Comparison of ENCODE assay signal across 1 cellular context in the genomic region with DNA sequence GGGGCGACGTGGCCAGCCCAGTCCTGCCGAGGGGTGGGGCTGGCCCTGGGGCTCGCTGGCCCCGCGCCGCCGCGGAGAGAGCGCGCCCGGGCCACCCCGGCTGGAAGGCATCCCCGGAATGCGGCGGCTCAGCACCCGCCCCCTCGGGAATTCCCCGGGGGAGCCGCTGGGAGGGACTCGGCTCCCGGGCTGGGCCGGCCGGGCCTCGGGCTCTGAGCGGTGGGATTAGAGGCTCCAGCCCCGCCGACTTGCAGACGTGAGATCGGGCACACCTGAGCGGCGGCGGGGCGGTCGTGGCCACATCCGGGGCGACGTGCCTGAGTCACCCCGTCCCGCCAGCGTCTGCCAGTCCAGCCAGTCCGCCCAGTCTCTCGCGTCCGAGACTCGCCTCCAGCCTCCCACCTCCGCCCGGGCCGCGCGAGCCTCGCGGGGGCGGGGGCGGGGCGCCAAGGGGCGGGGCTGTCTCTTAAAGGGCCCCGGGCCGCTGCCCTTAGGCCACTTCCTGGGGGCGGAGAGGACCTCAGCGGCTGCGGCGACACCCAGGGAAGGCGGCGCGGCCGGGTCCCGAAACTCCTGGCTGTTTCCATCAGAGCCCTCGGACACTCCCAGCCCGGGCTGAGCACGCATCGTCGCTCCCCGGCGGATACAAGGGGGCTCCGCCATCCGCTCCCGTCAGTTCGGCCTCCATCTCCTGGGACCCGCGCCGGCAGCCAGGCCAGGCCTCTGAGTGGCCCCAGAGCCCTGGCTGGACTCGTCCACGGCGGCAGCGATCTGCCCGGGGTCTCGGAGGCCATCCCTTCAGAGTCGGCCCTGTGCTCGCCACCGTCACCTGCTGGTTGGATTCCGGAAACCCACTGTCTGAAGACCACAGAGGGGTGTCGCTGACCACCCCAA.
TF ChIP-seq lines count a peak whose summit lies in the region.

A gene (plus strand): TSS at position 498 of the 894 bp plus-strand sequence.

TF ChIP-seq in HepG2, 621 proteins besides CTCF, POLR2A, EP300 and RAD21 (continued from another document and continues in another):
- TF ChIP-seq, protein P1, sequence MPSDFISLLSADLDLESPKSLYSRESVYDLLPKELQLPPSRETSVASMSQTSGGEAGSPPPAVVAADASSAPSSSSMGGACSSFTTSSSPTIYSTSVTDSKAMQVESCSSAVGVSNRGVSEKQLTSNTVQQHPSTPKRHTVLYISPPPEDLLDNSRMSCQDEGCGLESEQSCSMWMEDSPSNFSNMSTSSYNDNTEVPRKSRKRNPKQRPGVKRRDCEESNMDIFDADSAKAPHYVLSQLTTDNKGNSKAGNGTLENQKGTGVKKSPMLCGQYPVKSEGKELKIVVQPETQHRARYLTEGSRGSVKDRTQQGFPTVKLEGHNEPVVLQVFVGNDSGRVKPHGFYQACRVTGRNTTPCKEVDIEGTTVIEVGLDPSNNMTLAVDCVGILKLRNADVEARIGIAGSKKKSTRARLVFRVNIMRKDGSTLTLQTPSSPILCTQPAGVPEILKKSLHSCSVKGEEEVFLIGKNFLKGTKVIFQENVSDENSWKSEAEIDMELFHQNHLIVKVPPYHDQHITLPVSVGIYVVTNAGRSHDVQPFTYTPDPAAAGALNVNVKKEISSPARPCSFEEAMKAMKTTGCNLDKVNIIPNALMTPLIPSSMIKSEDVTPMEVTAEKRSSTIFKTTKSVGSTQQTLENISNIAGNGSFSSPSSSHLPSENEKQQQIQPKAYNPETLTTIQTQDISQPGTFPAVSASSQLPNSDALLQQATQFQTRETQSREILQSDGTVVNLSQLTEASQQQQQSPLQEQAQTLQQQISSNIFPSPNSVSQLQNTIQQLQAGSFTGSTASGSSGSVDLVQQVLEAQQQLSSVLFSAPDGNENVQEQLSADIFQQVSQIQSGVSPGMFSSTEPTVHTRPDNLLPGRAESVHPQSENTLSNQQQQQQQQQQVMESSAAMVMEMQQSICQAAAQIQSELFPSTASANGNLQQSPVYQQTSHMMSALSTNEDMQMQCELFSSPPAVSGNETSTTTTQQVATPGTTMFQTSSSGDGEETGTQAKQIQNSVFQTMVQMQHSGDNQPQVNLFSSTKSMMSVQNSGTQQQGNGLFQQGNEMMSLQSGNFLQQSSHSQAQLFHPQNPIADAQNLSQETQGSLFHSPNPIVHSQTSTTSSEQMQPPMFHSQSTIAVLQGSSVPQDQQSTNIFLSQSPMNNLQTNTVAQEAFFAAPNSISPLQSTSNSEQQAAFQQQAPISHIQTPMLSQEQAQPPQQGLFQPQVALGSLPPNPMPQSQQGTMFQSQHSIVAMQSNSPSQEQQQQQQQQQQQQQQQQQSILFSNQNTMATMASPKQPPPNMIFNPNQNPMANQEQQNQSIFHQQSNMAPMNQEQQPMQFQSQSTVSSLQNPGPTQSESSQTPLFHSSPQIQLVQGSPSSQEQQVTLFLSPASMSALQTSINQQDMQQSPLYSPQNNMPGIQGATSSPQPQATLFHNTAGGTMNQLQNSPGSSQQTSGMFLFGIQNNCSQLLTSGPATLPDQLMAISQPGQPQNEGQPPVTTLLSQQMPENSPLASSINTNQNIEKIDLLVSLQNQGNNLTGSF (CRISPR knock-in tag; IDR thresholded peaks at IDR 0.05), result peak; percentile 13; the same call in 1 of the 2 replicates
- TF ChIP-seq NFIC (IDR thresholded peaks at IDR 0.05; ENCODE audit: low read length), result no peak
- peak; percentile 39; the same call in 1 of the 2 replicates for TF ChIP-seq HNF4G (IDR thresholded peaks at IDR 0.05; ENCODE audit: borderline replicate concordance, low read depth, low read length)
- no peak; the same call in 1 of the 2 replicates for TF ChIP-seq HNF4G (CRISPR knock-in tag; IDR thresholded peaks at IDR 0.05; ENCODE audit: borderline replicate concordance, low read depth)
- TF ChIP-seq MBNL3 (CRISPR knock-in tag; conservative IDR thresholded peaks at IDR 0.05), result no peak
- TF ChIP-seq REPIN1 (CRISPR knock-in tag; IDR thresholded peaks at IDR 0.05; ENCODE audit: borderline replicate concordance, low read depth), result peak; percentile 40; the same call in 1 of the 2 replicates
- TF ChIP-seq, protein P2, sequence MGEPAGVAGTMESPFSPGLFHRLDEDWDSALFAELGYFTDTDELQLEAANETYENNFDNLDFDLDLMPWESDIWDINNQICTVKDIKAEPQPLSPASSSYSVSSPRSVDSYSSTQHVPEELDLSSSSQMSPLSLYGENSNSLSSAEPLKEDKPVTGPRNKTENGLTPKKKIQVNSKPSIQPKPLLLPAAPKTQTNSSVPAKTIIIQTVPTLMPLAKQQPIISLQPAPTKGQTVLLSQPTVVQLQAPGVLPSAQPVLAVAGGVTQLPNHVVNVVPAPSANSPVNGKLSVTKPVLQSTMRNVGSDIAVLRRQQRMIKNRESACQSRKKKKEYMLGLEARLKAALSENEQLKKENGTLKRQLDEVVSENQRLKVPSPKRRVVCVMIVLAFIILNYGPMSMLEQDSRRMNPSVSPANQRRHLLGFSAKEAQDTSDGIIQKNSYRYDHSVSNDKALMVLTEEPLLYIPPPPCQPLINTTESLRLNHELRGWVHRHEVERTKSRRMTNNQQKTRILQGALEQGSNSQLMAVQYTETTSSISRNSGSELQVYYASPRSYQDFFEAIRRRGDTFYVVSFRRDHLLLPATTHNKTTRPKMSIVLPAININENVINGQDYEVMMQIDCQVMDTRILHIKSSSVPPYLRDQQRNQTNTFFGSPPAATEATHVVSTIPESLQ (CRISPR knock-in tag; conservative IDR thresholded peaks at IDR 0.05), result no peak
- no peak for TF ChIP-seq ZNF607 (CRISPR knock-in tag; IDR thresholded peaks at IDR 0.05; ENCODE audit: borderline replicate concordance)
- no peak for TF ChIP-seq RFX1 (IDR thresholded peaks at IDR 0.05)
- no peak for TF ChIP-seq JARID2 (CRISPR knock-in tag; IDR thresholded peaks at IDR 0.05; ENCODE audit: insufficient replicate concordance)
- TF ChIP-seq, protein P3, sequence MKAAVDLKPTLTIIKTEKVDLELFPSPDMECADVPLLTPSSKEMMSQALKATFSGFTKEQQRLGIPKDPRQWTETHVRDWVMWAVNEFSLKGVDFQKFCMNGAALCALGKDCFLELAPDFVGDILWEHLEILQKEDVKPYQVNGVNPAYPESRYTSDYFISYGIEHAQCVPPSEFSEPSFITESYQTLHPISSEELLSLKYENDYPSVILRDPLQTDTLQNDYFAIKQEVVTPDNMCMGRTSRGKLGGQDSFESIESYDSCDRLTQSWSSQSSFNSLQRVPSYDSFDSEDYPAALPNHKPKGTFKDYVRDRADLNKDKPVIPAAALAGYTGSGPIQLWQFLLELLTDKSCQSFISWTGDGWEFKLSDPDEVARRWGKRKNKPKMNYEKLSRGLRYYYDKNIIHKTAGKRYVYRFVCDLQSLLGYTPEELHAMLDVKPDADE (CRISPR knock-in tag; IDR thresholded peaks at IDR 0.05), result no peak
- TF ChIP-seq, protein P4, sequence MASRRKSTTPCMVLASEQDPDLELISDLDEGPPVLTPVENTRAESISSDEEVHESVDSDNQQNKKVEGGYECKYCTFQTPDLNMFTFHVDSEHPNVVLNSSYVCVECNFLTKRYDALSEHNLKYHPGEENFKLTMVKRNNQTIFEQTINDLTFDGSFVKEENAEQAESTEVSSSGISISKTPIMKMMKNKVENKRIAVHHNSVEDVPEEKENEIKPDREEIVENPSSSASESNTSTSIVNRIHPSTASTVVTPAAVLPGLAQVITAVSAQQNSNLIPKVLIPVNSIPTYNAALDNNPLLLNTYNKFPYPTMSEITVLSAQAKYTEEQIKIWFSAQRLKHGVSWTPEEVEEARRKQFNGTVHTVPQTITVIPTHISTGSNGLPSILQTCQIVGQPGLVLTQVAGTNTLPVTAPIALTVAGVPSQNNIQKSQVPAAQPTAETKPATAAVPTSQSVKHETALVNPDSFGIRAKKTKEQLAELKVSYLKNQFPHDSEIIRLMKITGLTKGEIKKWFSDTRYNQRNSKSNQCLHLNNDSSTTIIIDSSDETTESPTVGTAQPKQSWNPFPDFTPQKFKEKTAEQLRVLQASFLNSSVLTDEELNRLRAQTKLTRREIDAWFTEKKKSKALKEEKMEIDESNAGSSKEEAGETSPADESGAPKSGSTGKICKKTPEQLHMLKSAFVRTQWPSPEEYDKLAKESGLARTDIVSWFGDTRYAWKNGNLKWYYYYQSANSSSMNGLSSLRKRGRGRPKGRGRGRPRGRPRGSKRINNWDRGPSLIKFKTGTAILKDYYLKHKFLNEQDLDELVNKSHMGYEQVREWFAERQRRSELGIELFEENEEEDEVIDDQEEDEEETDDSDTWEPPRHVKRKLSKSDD (CRISPR knock-in tag; IDR thresholded peaks at IDR 0.05; ENCODE audit: low read depth), result no peak; the same call in 1 of the 2 replicates
- no peak for TF ChIP-seq ETV6 (CRISPR knock-in tag; conservative IDR thresholded peaks at IDR 0.05)
- TF ChIP-seq, protein P5, sequence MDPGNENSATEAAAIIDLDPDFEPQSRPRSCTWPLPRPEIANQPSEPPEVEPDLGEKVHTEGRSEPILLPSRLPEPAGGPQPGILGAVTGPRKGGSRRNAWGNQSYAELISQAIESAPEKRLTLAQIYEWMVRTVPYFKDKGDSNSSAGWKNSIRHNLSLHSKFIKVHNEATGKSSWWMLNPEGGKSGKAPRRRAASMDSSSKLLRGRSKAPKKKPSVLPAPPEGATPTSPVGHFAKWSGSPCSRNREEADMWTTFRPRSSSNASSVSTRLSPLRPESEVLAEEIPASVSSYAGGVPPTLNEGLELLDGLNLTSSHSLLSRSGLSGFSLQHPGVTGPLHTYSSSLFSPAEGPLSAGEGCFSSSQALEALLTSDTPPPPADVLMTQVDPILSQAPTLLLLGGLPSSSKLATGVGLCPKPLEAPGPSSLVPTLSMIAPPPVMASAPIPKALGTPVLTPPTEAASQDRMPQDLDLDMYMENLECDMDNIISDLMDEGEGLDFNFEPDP (CRISPR knock-in tag; conservative IDR thresholded peaks at IDR 0.05), result no peak
- no peak for TF ChIP-seq MTA3 (CRISPR knock-in tag; IDR thresholded peaks at IDR 0.05)
- no peak for TF ChIP-seq ZMYM2 (CRISPR knock-in tag; IDR thresholded peaks at IDR 0.05)
- TF ChIP-seq TAF1 (CRISPR knock-in tag; IDR thresholded peaks at IDR 0.05), result peak; percentile 68; the same call in 1 of the 2 replicates
- TF ChIP-seq, protein P6, sequence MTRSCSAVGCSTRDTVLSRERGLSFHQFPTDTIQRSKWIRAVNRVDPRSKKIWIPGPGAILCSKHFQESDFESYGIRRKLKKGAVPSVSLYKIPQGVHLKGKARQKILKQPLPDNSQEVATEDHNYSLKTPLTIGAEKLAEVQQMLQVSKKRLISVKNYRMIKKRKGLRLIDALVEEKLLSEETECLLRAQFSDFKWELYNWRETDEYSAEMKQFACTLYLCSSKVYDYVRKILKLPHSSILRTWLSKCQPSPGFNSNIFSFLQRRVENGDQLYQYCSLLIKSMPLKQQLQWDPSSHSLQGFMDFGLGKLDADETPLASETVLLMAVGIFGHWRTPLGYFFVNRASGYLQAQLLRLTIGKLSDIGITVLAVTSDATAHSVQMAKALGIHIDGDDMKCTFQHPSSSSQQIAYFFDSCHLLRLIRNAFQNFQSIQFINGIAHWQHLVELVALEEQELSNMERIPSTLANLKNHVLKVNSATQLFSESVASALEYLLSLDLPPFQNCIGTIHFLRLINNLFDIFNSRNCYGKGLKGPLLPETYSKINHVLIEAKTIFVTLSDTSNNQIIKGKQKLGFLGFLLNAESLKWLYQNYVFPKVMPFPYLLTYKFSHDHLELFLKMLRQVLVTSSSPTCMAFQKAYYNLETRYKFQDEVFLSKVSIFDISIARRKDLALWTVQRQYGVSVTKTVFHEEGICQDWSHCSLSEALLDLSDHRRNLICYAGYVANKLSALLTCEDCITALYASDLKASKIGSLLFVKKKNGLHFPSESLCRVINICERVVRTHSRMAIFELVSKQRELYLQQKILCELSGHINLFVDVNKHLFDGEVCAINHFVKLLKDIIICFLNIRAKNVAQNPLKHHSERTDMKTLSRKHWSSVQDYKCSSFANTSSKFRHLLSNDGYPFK (CRISPR knock-in tag; IDR thresholded peaks at IDR 0.05; ENCODE audit: borderline replicate concordance), result no peak
- TF ChIP-seq MTA1 (CRISPR knock-in tag; IDR thresholded peaks at IDR 0.05; ENCODE audit: borderline replicate concordance), result no peak
- TF ChIP-seq ESRRA (CRISPR knock-in tag; IDR thresholded peaks at IDR 0.05; ENCODE audit: low read depth), result peak; percentile 59; the same call in 1 of the 2 replicates
- no peak; the same call in 1 of the 2 replicates for TF ChIP-seq MEF2D (CRISPR knock-in tag; IDR thresholded peaks at IDR 0.05)
- TF ChIP-seq ZNF567 (CRISPR knock-in tag; IDR thresholded peaks at IDR 0.05; ENCODE audit: borderline replicate concordance), result no peak
- TF ChIP-seq NBN (conservative IDR thresholded peaks at IDR 0.05), result no peak
- TF ChIP-seq, protein P7, sequence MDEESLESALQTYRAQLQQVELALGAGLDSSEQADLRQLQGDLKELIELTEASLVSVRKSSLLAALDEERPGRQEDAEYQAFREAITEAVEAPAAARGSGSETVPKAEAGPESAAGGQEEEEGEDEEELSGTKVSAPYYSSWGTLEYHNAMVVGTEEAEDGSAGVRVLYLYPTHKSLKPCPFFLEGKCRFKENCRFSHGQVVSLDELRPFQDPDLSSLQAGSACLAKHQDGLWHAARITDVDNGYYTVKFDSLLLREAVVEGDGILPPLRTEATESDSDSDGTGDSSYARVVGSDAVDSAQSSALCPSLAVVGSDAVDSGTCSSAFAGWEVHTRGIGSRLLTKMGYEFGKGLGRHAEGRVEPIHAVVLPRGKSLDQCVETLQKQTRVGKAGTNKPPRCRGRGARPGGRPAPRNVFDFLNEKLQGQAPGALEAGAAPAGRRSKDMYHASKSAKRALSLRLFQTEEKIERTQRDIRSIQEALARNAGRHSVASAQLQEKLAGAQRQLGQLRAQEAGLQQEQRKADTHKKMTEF (CRISPR knock-in tag; IDR thresholded peaks at IDR 0.05), result peak; percentile 82
- TF ChIP-seq FLYWCH1 (CRISPR knock-in tag; IDR thresholded peaks at IDR 0.05), result no peak
- TF ChIP-seq ZNF850 (CRISPR knock-in tag; conservative IDR thresholded peaks at IDR 0.05), result no peak
- TF ChIP-seq, protein P8, sequence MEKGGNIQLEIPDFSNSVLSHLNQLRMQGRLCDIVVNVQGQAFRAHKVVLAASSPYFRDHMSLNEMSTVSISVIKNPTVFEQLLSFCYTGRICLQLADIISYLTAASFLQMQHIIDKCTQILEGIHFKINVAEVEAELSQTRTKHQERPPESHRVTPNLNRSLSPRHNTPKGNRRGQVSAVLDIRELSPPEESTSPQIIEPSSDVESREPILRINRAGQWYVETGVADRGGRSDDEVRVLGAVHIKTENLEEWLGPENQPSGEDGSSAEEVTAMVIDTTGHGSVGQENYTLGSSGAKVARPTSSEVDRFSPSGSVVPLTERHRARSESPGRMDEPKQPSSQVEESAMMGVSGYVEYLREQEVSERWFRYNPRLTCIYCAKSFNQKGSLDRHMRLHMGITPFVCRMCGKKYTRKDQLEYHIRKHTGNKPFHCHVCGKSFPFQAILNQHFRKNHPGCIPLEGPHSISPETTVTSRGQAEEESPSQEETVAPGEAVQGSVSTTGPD (CRISPR knock-in tag; IDR thresholded peaks at IDR 0.05), result no peak
- TF ChIP-seq, protein P9, sequence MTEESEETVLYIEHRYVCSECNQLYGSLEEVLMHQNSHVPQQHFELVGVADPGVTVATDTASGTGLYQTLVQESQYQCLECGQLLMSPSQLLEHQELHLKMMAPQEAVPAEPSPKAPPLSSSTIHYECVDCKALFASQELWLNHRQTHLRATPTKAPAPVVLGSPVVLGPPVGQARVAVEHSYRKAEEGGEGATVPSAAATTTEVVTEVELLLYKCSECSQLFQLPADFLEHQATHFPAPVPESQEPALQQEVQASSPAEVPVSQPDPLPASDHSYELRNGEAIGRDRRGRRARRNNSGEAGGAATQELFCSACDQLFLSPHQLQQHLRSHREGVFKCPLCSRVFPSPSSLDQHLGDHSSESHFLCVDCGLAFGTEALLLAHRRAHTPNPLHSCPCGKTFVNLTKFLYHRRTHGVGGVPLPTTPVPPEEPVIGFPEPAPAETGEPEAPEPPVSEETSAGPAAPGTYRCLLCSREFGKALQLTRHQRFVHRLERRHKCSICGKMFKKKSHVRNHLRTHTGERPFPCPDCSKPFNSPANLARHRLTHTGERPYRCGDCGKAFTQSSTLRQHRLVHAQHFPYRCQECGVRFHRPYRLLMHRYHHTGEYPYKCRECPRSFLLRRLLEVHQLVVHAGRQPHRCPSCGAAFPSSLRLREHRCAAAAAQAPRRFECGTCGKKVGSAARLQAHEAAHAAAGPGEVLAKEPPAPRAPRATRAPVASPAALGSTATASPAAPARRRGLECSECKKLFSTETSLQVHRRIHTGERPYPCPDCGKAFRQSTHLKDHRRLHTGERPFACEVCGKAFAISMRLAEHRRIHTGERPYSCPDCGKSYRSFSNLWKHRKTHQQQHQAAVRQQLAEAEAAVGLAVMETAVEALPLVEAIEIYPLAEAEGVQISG (CRISPR knock-in tag; IDR thresholded peaks at IDR 0.05), result no peak; the same call in none of the 2 replicates
